Comparison of ENCODE assay signal across 8 cellular contexts in genomic region chr7:158975526-158976467, GRCh38.
A peak's percentile ranks its signal among the peaks of the same experiment; 100 is the strongest.
DNase-seq lines count a peak whose midpoint lies in the region; ATAC-seq and FAIRE-seq lines count a peak whose summit lies in the region.

No MANE protein-coding gene starts in this region.

- peak; percentile 46 for DNase-seq in GM19239 (ENCODE audit: insufficient read length, low spot score)
- DNase-seq in NCI-H1105 treated with DMSO at 0.1 percent for 48 hours (lab: John Stamatoyannopoulos, UW), result peak; percentile 52
- DNase-seq in activated CD8-positive, alpha-beta T cell treated with anti-CD3 and anti-CD28 coated beads, Interleukin-2, amount 10 ng/mL, durations not matched to agents 7 days and 5 days, result peak; percentile 64
- peak; percentile 3 for DNase-seq in skeletal muscle cell (ENCODE audit: low read depth)
- no peak for DNase-seq in C1 segment of cervical spinal cord (lab: John Stamatoyannopoulos, UW)
- DNase-seq in iPS-NIHi11 (ENCODE audit: low spot score), result no peak
- no peak for DNase-seq in NK-92 treated with Interleukin-12 subunit alpha and Interleukin-12 subunit beta, amount 100 ng/mL, for 24 hours (lab: John Stamatoyannopoulos, UW)

- H3K4me1 Mint-ChIP-seq in activated CD8-positive, alpha-beta T cell treated with anti-CD3 and anti-CD28 coated beads, Interleukin-2, amount 10 ng/mL, durations not matched to agents 7 days and 5 days (ENCODE audit: low read depth), result peaks cover 20% of the 10 kb centered on the region

- no peak overlapping the region for H3K4me3 ChIP-seq in skeletal muscle cell (ENCODE audit: low read depth, low read length)

- POLR2A ChIA-PET in activated CD8-positive, alpha-beta T cell treated with anti-CD3 and anti-CD28 coated beads, Interleukin-2, amount 10 ng/mL, durations not matched to agents 7 days and 5 days (lab: Charles Lee), result interaction anchor here (0.5 to 1.4 kb wide), 3 partner anchors 37 to 146 kb away, joined by 3 to 4 read pairs (median 3); no protein-coding TSS in a partner anchor

- peak; percentile 34 for ATAC-seq in activated CD8-positive, alpha-beta T cell treated with anti-CD3 and anti-CD28 coated beads, Interleukin-2, amount 10 ng/mL, durations not matched to agents 7 days and 5 days
- ATAC-seq in GM19467 (IDR thresholded peaks at IDR 0.05; ENCODE audit: unreplicated experiment), result no peak

- H3K27me3 Mint-ChIP-seq in activated CD8-positive, alpha-beta T cell treated with anti-CD3 and anti-CD28 coated beads, Interleukin-2, amount 10 ng/mL, durations not matched to agents 7 days and 5 days (ENCODE audit: low read depth), result no peaks in the 10 kb centered on the region

- CTCF ChIA-PET in activated CD8-positive, alpha-beta T cell treated with anti-CD3 and anti-CD28 coated beads, Interleukin-2, amount 10 ng/mL, durations not matched to agents 7 days and 5 days (lab: Charles Lee), result interaction anchor here (0.8 to 2.7 kb wide), 49 partner anchors 9 to 561 kb away, joined by 3 to 33 read pairs (median 5); partner anchors contain the start of genes DYNC2I1 and NCAPG2

- H3K27ac Mint-ChIP-seq in activated CD8-positive, alpha-beta T cell treated with anti-CD3 and anti-CD28 coated beads, Interleukin-2, amount 10 ng/mL, durations not matched to agents 7 days and 5 days, result peak overlapping the region; percentile 84

- peak overlapping the region; percentile 70 for H3K4me3 Mint-ChIP-seq in activated CD8-positive, alpha-beta T cell treated with anti-CD3 and anti-CD28 coated beads, Interleukin-2, amount 10 ng/mL, durations not matched to agents 7 days and 5 days

- no peaks in the 10 kb centered on the region for H3K36me3 Mint-ChIP-seq in activated CD8-positive, alpha-beta T cell treated with anti-CD3 and anti-CD28 coated beads, Interleukin-2, amount 10 ng/mL, durations not matched to agents 7 days and 5 days (ENCODE audit: low read depth)

- H3K9me3 Mint-ChIP-seq in activated CD8-positive, alpha-beta T cell treated with anti-CD3 and anti-CD28 coated beads, Interleukin-2, amount 10 ng/mL, durations not matched to agents 7 days and 5 days (ENCODE audit: insufficient read depth), result peaks cover under 1% of the 10 kb centered on the region

- FAIRE-seq in GM19239 (lab: Jason Lieb, UNC), result no peak

Comparison
In these comparisons a context has a peak if more than half of its experiments do, and no peak if none do; other contexts are left out.
1. DNase-seq: peak in GM19239 (single experiment), NCI-H1105 treated with DMSO at 0.1 percent for 48 hours (single experiment), activated CD8-positive, alpha-beta T cell treated with anti-CD3 and anti-CD28 coated beads, Interleukin-2, amount 10 ng/mL, durations not matched to agents 7 days and 5 days (single experiment) and skeletal muscle cell (single experiment); none in C1 segment of cervical spinal cord (0 of 14), iPS-NIHi11 (single experiment) and NK-92 treated with Interleukin-12 subunit alpha and Interleukin-12 subunit beta, amount 100 ng/mL, for 24 hours (single experiment).